23 cellular contexts compared by ENCODE assay signal in the genomic region with DNA sequence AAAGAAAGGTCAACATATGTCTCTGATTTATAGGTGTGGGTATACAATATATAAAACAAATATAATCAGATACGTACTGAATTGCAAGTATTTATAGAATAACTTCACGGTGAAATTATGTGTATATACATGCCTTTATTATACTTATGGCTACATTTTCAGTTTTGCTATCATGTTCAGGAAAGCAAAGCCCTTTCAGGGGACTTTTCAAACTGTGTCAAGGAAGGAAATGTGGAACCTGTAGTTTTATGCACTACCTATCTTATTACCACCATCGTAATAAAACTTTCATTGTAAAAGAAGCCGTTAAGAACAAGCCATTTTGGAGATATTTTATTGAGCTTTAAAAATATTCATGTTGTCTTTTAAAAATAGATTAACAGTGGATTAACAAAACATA.
"Had no signal": no experiment of that assay in that cellular context is flagged by ENCODE, and none has a peak within 500 bp of the region (broad histone marks: within the 10 kb centered on the region; RNA-seq: fewer than 3 reads in every experiment).

No MANE protein-coding gene starts in this region.

- H3K27me3 ChIP-seq: colonic mucosa, esophagus squamous epithelium, gastrocnemius medialis, heart right ventricle, left lung had no signal

- H3K9me3 Mint-ChIP-seq: dendritic cell treated with granulocyte-macrophage colony-stimulating factor and Interleukin-4, amounts not matched to agents 40 ng/mL and 50 ng/mL, for 4 days; effector memory CD8-positive, alpha-beta T cell; endodermal cell; mesothelial cell of epicardium; naive thymus-derived CD4-positive, alpha-beta T cell had no signal

- H3K4me1 ChIP-seq: colonic mucosa, esophagus squamous epithelium, gastrocnemius medialis, heart right ventricle, left lung, lower lobe of right lung had no signal

- H3K36me3 ChIP-seq: colonic mucosa, esophagus squamous epithelium, gastrocnemius medialis, heart right ventricle, left lung, lower lobe of right lung had no signal

- H3K4me3 Mint-ChIP-seq: dendritic cell treated with granulocyte-macrophage colony-stimulating factor and Interleukin-4, amounts not matched to agents 40 ng/mL and 50 ng/mL, for 4 days; effector memory CD8-positive, alpha-beta T cell; endodermal cell; mesothelial cell of epicardium; naive thymus-derived CD4-positive, alpha-beta T cell had no signal

- H3K4me3 ChIP-seq: colonic mucosa, esophagus squamous epithelium, gastrocnemius medialis, heart right ventricle, left lung, lower lobe of right lung had no signal

- H3K9me3 ChIP-seq: colonic mucosa, esophagus squamous epithelium, gastrocnemius medialis, heart right ventricle, left lung, lower lobe of right lung had no signal

- DNase-seq: colonic mucosa; cortex of kidney; effector CD8-positive, alpha-beta T cell; effector memory CD8-positive, alpha-beta T cell; endodermal cell; erythroblast; esophagus squamous epithelium; foreskin fibroblast; foreskin melanocyte; gastrocnemius medialis; glutamatergic neuron; head of caudate nucleus; heart right ventricle; hippocampal formation; left cardiac atrium; left lung; left ventricle myocardium superior; lower lobe of right lung; mesenchymal stem cell; naive thymus-derived CD4-positive, alpha-beta T cell had no signal

- H3K27me3 Mint-ChIP-seq: dendritic cell treated with granulocyte-macrophage colony-stimulating factor and Interleukin-4, amounts not matched to agents 40 ng/mL and 50 ng/mL, for 4 days; effector memory CD8-positive, alpha-beta T cell; naive thymus-derived CD4-positive, alpha-beta T cell had no signal

- H3K4me1 Mint-ChIP-seq: endodermal cell, mesothelial cell of epicardium had no signal

- H3K36me3 Mint-ChIP-seq: mesothelial cell of epicardium had no signal

- ATAC-seq: effector memory CD8-positive, alpha-beta T cell; esophagus mucosa; gastrocnemius medialis; heart right ventricle; left cardiac atrium; left lung; left ventricle myocardium superior; lower lobe of right lung; naive thymus-derived CD4-positive, alpha-beta T cell had no signal

- H3K27ac Mint-ChIP-seq: dendritic cell treated with granulocyte-macrophage colony-stimulating factor and Interleukin-4, amounts not matched to agents 40 ng/mL and 50 ng/mL, for 4 days; effector memory CD8-positive, alpha-beta T cell; endodermal cell; mesothelial cell of epicardium; naive thymus-derived CD4-positive, alpha-beta T cell had no signal
